In genomic region chr2:232571026-232571474, GRCh38 we compare ENCODE assay signal across 22 cellular contexts. TPM values are rescaled to one million over a fixed set of nuclear protein-coding genes. Genes with fewer than 3 reads are reported as not detected.
A peak's percentile ranks its signal among the peaks of the same experiment; 100 is the strongest.
DNase-seq lines count a peak whose midpoint lies in the region; ATAC-seq and TF ChIP-seq lines count a peak whose summit lies in the region.
"Had no signal": no experiment of that assay in that cellular context is flagged by ENCODE, and none has a peak within 500 bp of the region (broad histone marks: within the 10 kb centered on the region; RNA-seq: fewer than 3 reads in every experiment).

No MANE protein-coding gene starts in this region.

- H3K4me1 ChIP-seq in left lung, result peaks cover 0 to 5% of the 10 kb centered on the region in 2 donors

- H3K9me3 ChIP-seq in left lung, result no peaks in the 10 kb centered on the region
- H3K9me3 ChIP-seq: right atrium auricular region, SK-N-SH had no signal

- H3K4me3 ChIP-seq in left lung, result no peak overlapping the region
- H3K4me3 ChIP-seq: lung, neural progenitor cell, right atrium auricular region had no signal

- peaks cover 0 to 97% of the 10 kb centered on the region in 2 donors for H3K36me3 ChIP-seq in left lung

- peak; percentile 61 for ATAC-seq in left lung
- no peak for ATAC-seq in HG03108 (IDR thresholded peaks at IDR 0.05; ENCODE audit: unreplicated experiment)
- no peak for ATAC-seq in GM19455 (IDR thresholded peaks at IDR 0.05; ENCODE audit: unreplicated experiment)
- ATAC-seq in GM18909 (IDR thresholded peaks at IDR 0.05; ENCODE audit: poor library complexity, unreplicated experiment), result no peak
- ATAC-seq: foreskin keratinocyte had no signal

- peak; percentile 8 for DNase-seq in M059J (ENCODE audit: low read depth)
- no peak for DNase-seq in left lung
- peak; percentile 32 for DNase-seq in smooth muscle cell of the brain vasculature (ENCODE audit: low read depth, low spot score)
- DNase-seq in mucosa of gallbladder (ENCODE audit: low spot score), result no peak
- DNase-seq: activated CD4-positive, alpha-beta T cell treated with anti-CD3 and anti-CD28 coated beads, Interleukin-2, amount 10 ng/mL, durations not matched to agents 24 days and 14 days; activated naive CD4-positive, alpha-beta T cell treated with anti-CD3 and anti-CD28 coated beads for 36 hours; activated T-cell treated with anti-CD3 and anti-CD28 coated beads for 4 hours; foreskin keratinocyte; MM.1S; NCI-H1694; NCI-H345; SK-N-SH; stimulated activated CD4-positive, alpha-beta T cell treated with anti-CD3 and anti-CD28 coated beads, Interleukin-2, amount 100 ng/mL, for 24 hours had no signal

- H3K27me3 ChIP-seq in left lung, result no peaks in the 10 kb centered on the region
- H3K27me3 ChIP-seq: foreskin keratinocyte, neural progenitor cell, right atrium auricular region had no signal

- TF ChIP-seq CTCF in left lung (IDR thresholded peaks at IDR 0.05), result no peak

- intact Hi-C loops in left lung (cut with DNase I), result no loop called here

- H3K27ac ChIP-seq in cingulate gyrus (ENCODE audit: low read depth, low read length) (peak overlapping the region; percentile 32), left lung (no peak overlapping the region)
- H3K27ac ChIP-seq: foreskin keratinocyte, neural progenitor cell, right atrium auricular region had no signal

RNA-seq across cellular contexts. Expression of gene EIF4E2, which starts 20.6 kb away (rescaled TPM):
- total RNA-seq in M059J (2014; rRNA removed; shearing (Covaris generic)), result 79.1 and 79.4 TPM in 2 replicates
- total RNA-seq in left lung (10 to 100 TPM; 67.4 to 71.1 TPM), mucosa of gallbladder (65.5 TPM)

RNA-seq across cellular contexts. Expression of gene TIGD1, which starts 20.7 kb away (rescaled TPM):
- total RNA-seq in M059J (2014; rRNA removed; shearing (Covaris generic)), result 3.2 and 3.4 TPM in 2 replicates
- total RNA-seq in left lung, result 1 to 10 TPM; 3.7 to 3.8 TPM
- 4.6 TPM for total RNA-seq in mucosa of gallbladder

RNA-seq across cellular contexts. Expression of gene CHRNG, which starts 31.6 kb away (rescaled TPM):
- not detected in 2 replicates for total RNA-seq in M059J (2014; rRNA removed; shearing (Covaris generic))
- total RNA-seq in left lung, result not detected
- total RNA-seq in mucosa of gallbladder, result not detected
- total RNA-seq: activated CD4-positive, alpha-beta T cell treated with anti-CD3 and anti-CD28 coated beads, Interleukin-2, amount 10 ng/mL, durations not matched to agents 24 days and 14 days; activated naive CD4-positive, alpha-beta T cell treated with anti-CD3 and anti-CD28 coated beads for 36 hours; foreskin keratinocyte; lung; OCI-LY7; right atrium auricular region; subcutaneous adipose tissue had no signal

RNA-seq across cellular contexts. Expression of gene CHRND, which starts 45.1 kb away (rescaled TPM):
- total RNA-seq in M059J (2014; rRNA removed; shearing (Covaris generic)), result not detected in 2 replicates
- total RNA-seq in left lung (not detected), mucosa of gallbladder (not detected)
- total RNA-seq: activated CD4-positive, alpha-beta T cell treated with anti-CD3 and anti-CD28 coated beads, Interleukin-2, amount 10 ng/mL, durations not matched to agents 24 days and 14 days; activated naive CD4-positive, alpha-beta T cell treated with anti-CD3 and anti-CD28 coated beads for 36 hours; foreskin keratinocyte; lung; OCI-LY7; subcutaneous adipose tissue had no signal

RNA-seq across cellular contexts. Expression of gene PRSS56, which starts 50.9 kb away (rescaled TPM):
- total RNA-seq in M059J (2014; rRNA removed; shearing (Covaris generic)), result not detected in 2 replicates
- total RNA-seq in left lung (not detected), mucosa of gallbladder (not detected)
- total RNA-seq: activated CD4-positive, alpha-beta T cell treated with anti-CD3 and anti-CD28 coated beads, Interleukin-2, amount 10 ng/mL, durations not matched to agents 24 days and 14 days; activated naive CD4-positive, alpha-beta T cell treated with anti-CD3 and anti-CD28 coated beads for 36 hours; foreskin keratinocyte; lung; OCI-LY7; subcutaneous adipose tissue had no signal

Comparison
In these comparisons a context has a peak if more than half of its experiments do, and no peak if none do; other contexts are left out.
1. DNase-seq: peak in M059J (single experiment) and smooth muscle cell of the brain vasculature (single experiment); none in left lung (0 of 2) and mucosa of gallbladder (single experiment).